9 cellular contexts compared by ENCODE assay signal in the genomic region with DNA sequence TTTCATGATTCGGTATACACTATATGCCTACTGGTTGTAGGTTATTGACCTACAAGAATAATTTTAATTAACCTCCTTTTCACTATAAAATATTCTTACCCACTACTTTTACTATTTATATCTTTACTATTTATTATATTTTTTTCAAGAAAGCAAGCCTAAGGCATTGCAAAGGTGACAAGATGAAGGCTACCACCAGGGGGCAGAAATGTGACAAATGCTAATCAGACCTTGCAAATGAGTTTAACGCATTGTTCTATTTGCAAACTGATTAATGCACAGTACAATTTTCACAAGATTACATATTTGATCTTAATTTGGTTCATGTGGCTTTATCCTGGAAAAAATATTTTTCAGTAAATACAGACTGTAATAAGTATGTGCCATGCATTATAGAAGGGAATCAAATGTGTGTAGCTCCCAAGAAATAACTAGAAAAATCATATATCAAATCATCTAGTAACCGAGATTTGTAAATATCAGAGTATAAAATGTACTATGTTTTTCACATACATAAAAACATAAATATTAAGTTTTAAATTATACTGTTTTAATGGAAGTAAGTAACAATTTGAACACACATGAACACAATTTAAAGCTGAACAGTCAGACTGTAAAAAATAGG.
DNase-seq lines count a peak whose midpoint lies in the region; ATAC-seq and TF ChIP-seq lines count a peak whose summit lies in the region.
"Had no signal": no experiment of that assay in that cellular context is flagged by ENCODE, and none has a peak within 500 bp of the region (broad histone marks: within the 10 kb centered on the region; RNA-seq: fewer than 3 reads in every experiment).

No MANE protein-coding gene starts in this region.

- TF ChIP-seq CTCF in RWPE1 (conservative IDR thresholded peaks at IDR 0.05; ENCODE audit: low read depth), result peak; percentile 74
- TF ChIP-seq CTCF in ascending aorta (IDR thresholded peaks at IDR 0.05), result peak in 2 of 3 experiments; percentile 29 to 49

- H3K9me3 ChIP-seq in ascending aorta, result peaks cover 0 to 4% of the 10 kb centered on the region in 2 donors

- peaks cover 0 to 2% (median 0%) of the 10 kb centered on the region in 3 donors for H3K27me3 Mint-ChIP-seq in immature natural killer cell (ENCODE audit: low read depth in 3 of 3)
- H3K27me3 Mint-ChIP-seq: activated naive CD8-positive, alpha-beta T cell had no signal

- no peak overlapping the region for H3K4me3 Mint-ChIP-seq in immature natural killer cell
- H3K4me3 Mint-ChIP-seq: activated naive CD8-positive, alpha-beta T cell had no signal

- H3K27ac Mint-ChIP-seq in immature natural killer cell, result no peak overlapping the region
- H3K27ac Mint-ChIP-seq: activated naive CD8-positive, alpha-beta T cell had no signal

- no peak overlapping the region for H3K4me3 ChIP-seq in ascending aorta

- no peaks in the 10 kb centered on the region for H3K4me1 Mint-ChIP-seq in immature natural killer cell

- no peaks in the 10 kb centered on the region for H3K9me3 Mint-ChIP-seq in immature natural killer cell

- H3K4me1 ChIP-seq in ascending aorta, result no peaks in the 10 kb centered on the region

- H3K27me3 ChIP-seq in ascending aorta, result no peaks in the 10 kb centered on the region

- no peaks in the 10 kb centered on the region for H3K36me3 Mint-ChIP-seq in immature natural killer cell
- H3K36me3 Mint-ChIP-seq: activated naive CD8-positive, alpha-beta T cell had no signal

- intact Hi-C loops in ascending aorta (cut with DNase I), result no loop called here

- CTCF ChIA-PET in RWPE1 (lab: Yijun Ruan, JAX), result interaction anchor here (0.6 to 0.9 kb wide), 3 partner anchors 9 to 293 kb away, joined by 3 to 6 read pairs (median 3); no protein-coding TSS in a partner anchor

- POLR2A ChIA-PET in RWPE1 (lab: Yijun Ruan, JAX; ENCODE audit: low non-redundant PET), result no interaction called here

- ATAC-seq in GM18870 (IDR thresholded peaks at IDR 0.05; ENCODE audit: unreplicated experiment) (peak; percentile 68), esophagus mucosa (no peak)

- DNase-seq in CMK (ENCODE audit: low read depth) (peak; percentile 26), HS-27A (ENCODE audit: low read depth) (peak; percentile 24), RWPE1 (ENCODE audit: low spot score) (peak; percentile 10), ascending aorta (ENCODE audit: low spot score in 2 of 2) (no peak), immature natural killer cell (peak in 2 of 3 donors; percentile 1 to 6)
- DNase-seq in stimulated activated CD4-positive, alpha-beta T cell treated with anti-CD3 and anti-CD28 coated beads, Interleukin-2, amount 100 ng/mL, for 48 hours, result peak; percentile 55 to 63

- H3K27ac ChIP-seq in RWPE1, result no peak overlapping the region
- H3K27ac ChIP-seq in ascending aorta, result no peak overlapping the region

- no peaks in the 10 kb centered on the region for H3K36me3 ChIP-seq in ascending aorta

Comparison
In these comparisons a context has a peak if more than half of its experiments do, and no peak if none do; other contexts are left out.
1. DNase-seq: peak in CMK (single experiment), HS-27A (single experiment), RWPE1 (single experiment), immature natural killer cell (2 of 3) and stimulated activated CD4-positive, alpha-beta T cell treated with anti-CD3 and anti-CD28 coated beads, Interleukin-2, amount 100 ng/mL, for 48 hours (2 of 2); none in ascending aorta (0 of 2).